ENCODE assay signal across 1 cellular context in the genomic region with DNA sequence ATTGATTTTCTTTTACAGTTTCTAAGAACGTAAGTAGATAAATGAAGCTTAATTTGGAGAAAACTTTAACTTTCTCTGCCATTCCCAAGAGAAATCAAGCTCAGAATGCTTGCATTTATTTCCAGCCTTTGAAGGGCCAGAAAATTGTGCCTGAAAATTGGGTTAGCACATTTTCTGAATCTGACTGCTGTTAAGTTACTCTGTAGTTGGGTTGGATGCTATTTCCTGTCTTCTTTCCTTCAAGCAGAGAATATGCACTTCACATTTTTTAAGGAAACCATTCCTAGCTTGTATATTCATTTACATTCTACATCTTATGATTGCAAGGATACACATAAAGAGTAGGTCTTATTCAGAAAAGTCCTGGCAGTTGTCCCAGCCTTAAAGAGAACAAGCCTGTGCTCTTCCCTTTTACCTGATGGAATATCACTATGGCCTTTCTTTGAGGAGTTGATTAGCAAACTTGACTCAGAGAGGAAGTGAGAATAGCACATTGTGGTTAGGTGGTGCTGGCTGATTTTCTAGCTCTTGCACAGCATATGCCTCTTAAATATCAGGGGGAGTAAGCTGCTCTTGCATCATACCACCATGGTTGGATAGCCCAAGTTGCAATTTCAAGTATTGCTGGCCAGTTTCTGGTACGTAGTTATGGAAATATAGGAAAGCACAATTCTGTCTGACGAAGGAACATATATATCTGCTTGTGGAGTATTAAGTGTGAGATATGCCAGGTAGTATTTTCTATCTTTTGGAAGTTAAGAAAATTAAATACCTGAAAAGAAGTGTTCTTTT.
A peak's percentile ranks its signal among the peaks of the same experiment; 100 is the strongest.
TF ChIP-seq lines count a peak whose summit lies in the region.

No MANE protein-coding gene starts in this region.

TF ChIP-seq in GM12878, 131 proteins besides CTCF, POLR2A, EP300 and RAD21 (continued from another document and continues in another):
- TF ChIP-seq, protein P1, sequence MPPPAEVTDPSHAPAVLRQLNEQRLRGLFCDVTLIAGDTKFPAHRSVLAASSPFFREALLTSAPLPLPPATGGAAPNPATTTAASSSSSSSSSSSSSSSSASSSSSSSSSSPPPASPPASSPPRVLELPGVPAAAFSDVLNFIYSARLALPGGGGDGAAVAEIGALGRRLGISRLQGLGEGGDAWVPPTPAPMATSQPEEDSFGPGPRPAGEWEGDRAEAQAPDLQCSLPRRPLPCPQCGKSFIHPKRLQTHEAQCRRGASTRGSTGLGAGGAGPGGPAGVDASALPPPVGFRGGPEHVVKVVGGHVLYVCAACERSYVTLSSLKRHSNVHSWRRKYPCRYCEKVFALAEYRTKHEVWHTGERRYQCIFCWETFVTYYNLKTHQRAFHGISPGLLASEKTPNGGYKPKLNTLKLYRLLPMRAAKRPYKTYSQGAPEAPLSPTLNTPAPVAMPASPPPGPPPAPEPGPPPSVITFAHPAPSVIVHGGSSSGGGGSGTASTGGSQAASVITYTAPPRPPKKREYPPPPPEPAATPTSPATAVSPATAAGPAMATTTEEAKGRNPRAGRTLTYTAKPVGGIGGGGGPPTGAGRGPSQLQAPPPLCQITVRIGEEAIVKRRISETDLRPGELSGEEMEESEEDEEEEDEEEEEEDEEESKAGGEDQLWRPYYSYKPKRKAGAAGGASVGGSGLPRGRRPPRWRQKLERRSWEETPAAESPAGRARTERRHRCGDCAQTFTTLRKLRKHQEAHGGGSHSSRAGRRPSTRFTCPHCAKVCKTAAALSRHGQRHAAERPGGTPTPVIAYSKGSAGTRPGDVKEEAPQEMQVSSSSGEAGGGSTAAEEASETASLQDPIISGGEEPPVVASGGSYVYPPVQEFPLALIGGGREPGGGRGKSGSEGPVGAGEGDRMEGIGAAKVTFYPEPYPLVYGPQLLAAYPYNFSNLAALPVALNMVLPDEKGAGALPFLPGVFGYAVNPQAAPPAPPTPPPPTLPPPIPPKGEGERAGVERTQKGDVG (CRISPR knock-in tag; IDR thresholded peaks at IDR 0.05): no peak
- TF ChIP-seq TCF3 (IDR thresholded peaks at IDR 0.05; ENCODE audit: borderline replicate concordance, insufficient read depth, low read depth, low read length) (peak; percentile 72; the same call in 1 of the 2 replicates), HCFC1 (IDR thresholded peaks at IDR 0.05; ENCODE audit: low read length) (no peak), ZNF24 (IDR thresholded peaks at IDR 0.05) (peak; percentile 90), SMAD1 (IDR thresholded peaks at IDR 0.05; ENCODE audit: low read depth, partially characterized antibody) (peak; percentile 76), NFIC (IDR thresholded peaks at IDR 0.05; ENCODE audit: low read depth, low read length) (peak; percentile 99), GATAD2B (conservative IDR thresholded peaks at IDR 0.05; ENCODE audit: low read depth) (peak; percentile 94), BACH1 (IDR thresholded peaks at IDR 0.05; ENCODE audit: borderline replicate concordance) (peak; percentile 97; the same call in 1 of the 2 replicates), RCOR1 (conservative IDR thresholded peaks at IDR 0.05; ENCODE audit: low read depth, low read length) (peak; percentile 93), CBFB (IDR thresholded peaks at IDR 0.05; ENCODE audit: low read depth) (peak; percentile 97), FOXM1 (IDR thresholded peaks at IDR 0.05; ENCODE audit: low read depth, low read length) (peak; percentile 94), IKZF2 (IDR thresholded peaks at IDR 0.05) (peak; percentile 100), SPI1 (IDR thresholded peaks at IDR 0.05; ENCODE audit: borderline replicate concordance, insufficient read depth, low read depth, low read length) (peak; percentile 100), TBL1XR1 (IDR thresholded peaks at IDR 0.05; ENCODE audit: low read depth, low read length) (peak; percentile 82; the same call in 1 of the 2 replicates), ZNF217 (IDR thresholded peaks at IDR 0.05) (peak; percentile 92), YBX1 (IDR thresholded peaks at IDR 0.05) (no peak), FOXK2 (IDR thresholded peaks at IDR 0.05) (no peak), EED (IDR thresholded peaks at IDR 0.05; ENCODE audit: low read depth) (peak; percentile 100), MEF2B (IDR thresholded peaks at IDR 0.05; ENCODE audit: partially characterized antibody, poor library complexity, severe bottlenecking) (peak; percentile 77), CBX5 (IDR thresholded peaks at IDR 0.05; ENCODE audit: low read depth) (peak; percentile 94; the same call in 1 of the 2 replicates)
- TF ChIP-seq, protein P2, sequence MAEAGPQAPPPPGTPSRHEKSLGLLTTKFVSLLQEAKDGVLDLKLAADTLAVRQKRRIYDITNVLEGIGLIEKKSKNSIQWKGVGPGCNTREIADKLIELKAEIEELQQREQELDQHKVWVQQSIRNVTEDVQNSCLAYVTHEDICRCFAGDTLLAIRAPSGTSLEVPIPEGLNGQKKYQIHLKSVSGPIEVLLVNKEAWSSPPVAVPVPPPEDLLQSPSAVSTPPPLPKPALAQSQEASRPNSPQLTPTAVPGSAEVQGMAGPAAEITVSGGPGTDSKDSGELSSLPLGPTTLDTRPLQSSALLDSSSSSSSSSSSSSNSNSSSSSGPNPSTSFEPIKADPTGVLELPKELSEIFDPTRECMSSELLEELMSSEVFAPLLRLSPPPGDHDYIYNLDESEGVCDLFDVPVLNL (IDR thresholded peaks at IDR 0.05; ENCODE audit: low read depth, low read length): no peak
- TF ChIP-seq, protein P3, sequence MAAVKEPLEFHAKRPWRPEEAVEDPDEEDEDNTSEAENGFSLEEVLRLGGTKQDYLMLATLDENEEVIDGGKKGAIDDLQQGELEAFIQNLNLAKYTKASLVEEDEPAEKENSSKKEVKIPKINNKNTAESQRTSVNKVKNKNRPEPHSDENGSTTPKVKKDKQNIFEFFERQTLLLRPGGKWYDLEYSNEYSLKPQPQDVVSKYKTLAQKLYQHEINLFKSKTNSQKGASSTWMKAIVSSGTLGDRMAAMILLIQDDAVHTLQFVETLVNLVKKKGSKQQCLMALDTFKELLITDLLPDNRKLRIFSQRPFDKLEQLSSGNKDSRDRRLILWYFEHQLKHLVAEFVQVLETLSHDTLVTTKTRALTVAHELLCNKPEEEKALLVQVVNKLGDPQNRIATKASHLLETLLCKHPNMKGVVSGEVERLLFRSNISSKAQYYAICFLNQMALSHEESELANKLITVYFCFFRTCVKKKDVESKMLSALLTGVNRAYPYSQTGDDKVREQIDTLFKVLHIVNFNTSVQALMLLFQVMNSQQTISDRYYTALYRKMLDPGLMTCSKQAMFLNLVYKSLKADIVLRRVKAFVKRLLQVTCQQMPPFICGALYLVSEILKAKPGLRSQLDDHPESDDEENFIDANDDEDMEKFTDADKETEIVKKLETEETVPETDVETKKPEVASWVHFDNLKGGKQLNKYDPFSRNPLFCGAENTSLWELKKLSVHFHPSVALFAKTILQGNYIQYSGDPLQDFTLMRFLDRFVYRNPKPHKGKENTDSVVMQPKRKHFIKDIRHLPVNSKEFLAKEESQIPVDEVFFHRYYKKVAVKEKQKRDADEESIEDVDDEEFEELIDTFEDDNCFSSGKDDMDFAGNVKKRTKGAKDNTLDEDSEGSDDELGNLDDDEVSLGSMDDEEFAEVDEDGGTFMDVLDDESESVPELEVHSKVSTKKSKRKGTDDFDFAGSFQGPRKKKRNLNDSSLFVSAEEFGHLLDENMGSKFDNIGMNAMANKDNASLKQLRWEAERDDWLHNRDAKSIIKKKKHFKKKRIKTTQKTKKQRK (IDR thresholded peaks at IDR 0.05; ENCODE audit: low read depth, low read length): no peak
- TF ChIP-seq, protein P4, sequence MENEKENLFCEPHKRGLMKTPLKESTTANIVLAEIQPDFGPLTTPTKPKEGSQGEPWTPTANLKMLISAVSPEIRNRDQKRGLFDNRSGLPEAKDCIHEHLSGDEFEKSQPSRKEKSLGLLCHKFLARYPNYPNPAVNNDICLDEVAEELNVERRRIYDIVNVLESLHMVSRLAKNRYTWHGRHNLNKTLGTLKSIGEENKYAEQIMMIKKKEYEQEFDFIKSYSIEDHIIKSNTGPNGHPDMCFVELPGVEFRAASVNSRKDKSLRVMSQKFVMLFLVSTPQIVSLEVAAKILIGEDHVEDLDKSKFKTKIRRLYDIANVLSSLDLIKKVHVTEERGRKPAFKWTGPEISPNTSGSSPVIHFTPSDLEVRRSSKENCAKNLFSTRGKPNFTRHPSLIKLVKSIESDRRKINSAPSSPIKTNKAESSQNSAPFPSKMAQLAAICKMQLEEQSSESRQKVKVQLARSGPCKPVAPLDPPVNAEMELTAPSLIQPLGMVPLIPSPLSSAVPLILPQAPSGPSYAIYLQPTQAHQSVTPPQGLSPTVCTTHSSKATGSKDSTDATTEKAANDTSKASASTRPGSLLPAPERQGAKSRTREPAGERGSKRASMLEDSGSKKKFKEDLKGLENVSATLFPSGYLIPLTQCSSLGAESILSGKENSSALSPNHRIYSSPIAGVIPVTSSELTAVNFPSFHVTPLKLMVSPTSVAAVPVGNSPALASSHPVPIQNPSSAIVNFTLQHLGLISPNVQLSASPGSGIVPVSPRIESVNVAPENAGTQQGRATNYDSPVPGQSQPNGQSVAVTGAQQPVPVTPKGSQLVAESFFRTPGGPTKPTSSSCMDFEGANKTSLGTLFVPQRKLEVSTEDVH (IDR thresholded peaks at IDR 0.05; ENCODE audit: low read depth, partially characterized antibody): peak; percentile 29
- TF ChIP-seq, protein P5, sequence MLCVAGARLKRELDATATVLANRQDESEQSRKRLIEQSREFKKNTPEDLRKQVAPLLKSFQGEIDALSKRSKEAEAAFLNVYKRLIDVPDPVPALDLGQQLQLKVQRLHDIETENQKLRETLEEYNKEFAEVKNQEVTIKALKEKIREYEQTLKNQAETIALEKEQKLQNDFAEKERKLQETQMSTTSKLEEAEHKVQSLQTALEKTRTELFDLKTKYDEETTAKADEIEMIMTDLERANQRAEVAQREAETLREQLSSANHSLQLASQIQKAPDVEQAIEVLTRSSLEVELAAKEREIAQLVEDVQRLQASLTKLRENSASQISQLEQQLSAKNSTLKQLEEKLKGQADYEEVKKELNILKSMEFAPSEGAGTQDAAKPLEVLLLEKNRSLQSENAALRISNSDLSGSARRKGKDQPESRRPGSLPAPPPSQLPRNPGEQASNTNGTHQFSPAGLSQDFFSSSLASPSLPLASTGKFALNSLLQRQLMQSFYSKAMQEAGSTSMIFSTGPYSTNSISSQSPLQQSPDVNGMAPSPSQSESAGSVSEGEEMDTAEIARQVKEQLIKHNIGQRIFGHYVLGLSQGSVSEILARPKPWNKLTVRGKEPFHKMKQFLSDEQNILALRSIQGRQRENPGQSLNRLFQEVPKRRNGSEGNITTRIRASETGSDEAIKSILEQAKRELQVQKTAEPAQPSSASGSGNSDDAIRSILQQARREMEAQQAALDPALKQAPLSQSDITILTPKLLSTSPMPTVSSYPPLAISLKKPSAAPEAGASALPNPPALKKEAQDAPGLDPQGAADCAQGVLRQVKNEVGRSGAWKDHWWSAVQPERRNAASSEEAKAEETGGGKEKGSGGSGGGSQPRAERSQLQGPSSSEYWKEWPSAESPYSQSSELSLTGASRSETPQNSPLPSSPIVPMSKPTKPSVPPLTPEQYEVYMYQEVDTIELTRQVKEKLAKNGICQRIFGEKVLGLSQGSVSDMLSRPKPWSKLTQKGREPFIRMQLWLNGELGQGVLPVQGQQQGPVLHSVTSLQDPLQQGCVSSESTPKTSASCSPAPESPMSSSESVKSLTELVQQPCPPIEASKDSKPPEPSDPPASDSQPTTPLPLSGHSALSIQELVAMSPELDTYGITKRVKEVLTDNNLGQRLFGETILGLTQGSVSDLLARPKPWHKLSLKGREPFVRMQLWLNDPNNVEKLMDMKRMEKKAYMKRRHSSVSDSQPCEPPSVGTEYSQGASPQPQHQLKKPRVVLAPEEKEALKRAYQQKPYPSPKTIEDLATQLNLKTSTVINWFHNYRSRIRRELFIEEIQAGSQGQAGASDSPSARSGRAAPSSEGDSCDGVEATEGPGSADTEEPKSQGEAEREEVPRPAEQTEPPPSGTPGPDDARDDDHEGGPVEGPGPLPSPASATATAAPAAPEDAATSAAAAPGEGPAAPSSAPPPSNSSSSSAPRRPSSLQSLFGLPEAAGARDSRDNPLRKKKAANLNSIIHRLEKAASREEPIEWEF (IDR thresholded peaks at IDR 0.05; ENCODE audit: insufficient replicate concordance, low read depth, low read length): no peak
- TF ChIP-seq, protein P6, sequence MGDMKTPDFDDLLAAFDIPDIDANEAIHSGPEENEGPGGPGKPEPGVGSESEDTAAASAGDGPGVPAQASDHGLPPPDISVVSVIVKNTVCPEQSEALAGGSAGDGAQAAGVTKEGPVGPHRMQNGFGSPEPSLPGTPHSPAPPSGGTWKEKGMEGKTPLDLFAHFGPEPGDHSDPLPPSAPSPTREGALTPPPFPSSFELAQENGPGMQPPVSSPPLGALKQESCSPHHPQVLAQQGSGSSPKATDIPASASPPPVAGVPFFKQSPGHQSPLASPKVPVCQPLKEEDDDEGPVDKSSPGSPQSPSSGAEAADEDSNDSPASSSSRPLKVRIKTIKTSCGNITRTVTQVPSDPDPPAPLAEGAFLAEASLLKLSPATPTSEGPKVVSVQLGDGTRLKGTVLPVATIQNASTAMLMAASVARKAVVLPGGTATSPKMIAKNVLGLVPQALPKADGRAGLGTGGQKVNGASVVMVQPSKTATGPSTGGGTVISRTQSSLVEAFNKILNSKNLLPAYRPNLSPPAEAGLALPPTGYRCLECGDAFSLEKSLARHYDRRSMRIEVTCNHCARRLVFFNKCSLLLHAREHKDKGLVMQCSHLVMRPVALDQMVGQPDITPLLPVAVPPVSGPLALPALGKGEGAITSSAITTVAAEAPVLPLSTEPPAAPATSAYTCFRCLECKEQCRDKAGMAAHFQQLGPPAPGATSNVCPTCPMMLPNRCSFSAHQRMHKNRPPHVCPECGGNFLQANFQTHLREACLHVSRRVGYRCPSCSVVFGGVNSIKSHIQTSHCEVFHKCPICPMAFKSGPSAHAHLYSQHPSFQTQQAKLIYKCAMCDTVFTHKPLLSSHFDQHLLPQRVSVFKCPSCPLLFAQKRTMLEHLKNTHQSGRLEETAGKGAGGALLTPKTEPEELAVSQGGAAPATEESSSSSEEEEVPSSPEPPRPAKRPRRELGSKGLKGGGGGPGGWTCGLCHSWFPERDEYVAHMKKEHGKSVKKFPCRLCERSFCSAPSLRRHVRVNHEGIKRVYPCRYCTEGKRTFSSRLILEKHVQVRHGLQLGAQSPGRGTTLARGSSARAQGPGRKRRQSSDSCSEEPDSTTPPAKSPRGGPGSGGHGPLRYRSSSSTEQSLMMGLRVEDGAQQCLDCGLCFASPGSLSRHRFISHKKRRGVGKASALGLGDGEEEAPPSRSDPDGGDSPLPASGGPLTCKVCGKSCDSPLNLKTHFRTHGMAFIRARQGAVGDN (IDR thresholded peaks at IDR 0.05): peak; percentile 53; the same call in 1 of the 2 replicates
- TF ChIP-seq, protein P7, sequence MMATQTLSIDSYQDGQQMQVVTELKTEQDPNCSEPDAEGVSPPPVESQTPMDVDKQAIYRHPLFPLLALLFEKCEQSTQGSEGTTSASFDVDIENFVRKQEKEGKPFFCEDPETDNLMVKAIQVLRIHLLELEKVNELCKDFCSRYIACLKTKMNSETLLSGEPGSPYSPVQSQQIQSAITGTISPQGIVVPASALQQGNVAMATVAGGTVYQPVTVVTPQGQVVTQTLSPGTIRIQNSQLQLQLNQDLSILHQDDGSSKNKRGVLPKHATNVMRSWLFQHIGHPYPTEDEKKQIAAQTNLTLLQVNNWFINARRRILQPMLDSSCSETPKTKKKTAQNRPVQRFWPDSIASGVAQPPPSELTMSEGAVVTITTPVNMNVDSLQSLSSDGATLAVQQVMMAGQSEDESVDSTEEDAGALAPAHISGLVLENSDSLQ (IDR thresholded peaks at IDR 0.05): no peak
